In genomic region chr3:119918992-119919933, GRCh38 we compare ENCODE assay signal across 1 cellular context.
A peak's percentile ranks its signal among the peaks of the same experiment; 100 is the strongest.
TF ChIP-seq lines count a peak whose summit lies in the region.

No MANE protein-coding gene starts in this region.

TF ChIP-seq in GM12878, 131 proteins besides CTCF, POLR2A, EP300 and RAD21:
- TF ChIP-seq RUNX3 (IDR thresholded peaks at IDR 0.05; ENCODE audit: low read length) (peak; percentile 43; the same call in 1 of the 2 replicates), SIX5 (IDR thresholded peaks at IDR 0.05; ENCODE audit: low read depth, low read length, severe bottlenecking) (no peak)
